ENCODE assay signal across 12 cellular contexts in the genomic region with DNA sequence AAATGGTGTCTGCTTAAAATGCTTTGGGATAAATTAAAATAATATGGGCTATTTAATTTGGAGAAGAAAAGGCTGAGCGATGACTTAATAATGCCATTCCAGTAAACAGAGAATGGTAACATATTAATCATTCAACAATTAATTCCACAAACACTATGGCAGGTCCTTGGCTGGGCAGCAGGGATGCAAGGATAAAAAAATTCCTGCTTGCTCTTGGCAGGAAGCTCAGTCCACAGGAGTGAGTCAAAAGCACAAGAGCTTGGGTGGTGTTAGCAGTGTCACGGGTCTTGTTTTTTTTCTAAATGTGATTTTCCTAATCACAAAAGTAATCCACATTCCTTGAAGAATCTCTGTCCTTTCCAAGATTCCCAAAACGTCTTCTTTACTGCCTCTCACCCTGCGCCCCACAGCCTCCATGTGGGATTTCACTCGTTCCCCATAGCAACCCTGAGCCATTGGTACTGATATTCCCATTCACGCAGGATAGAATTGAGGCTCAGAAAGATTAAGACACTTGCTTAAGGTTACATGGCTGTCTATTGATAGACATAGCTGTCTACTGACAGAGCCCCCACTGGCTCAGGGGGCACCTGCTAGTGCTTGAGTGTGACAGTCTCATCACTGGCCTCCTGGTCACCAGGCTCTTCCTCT.
DNase-seq lines count a peak whose midpoint lies in the region; ATAC-seq and TF ChIP-seq lines count a peak whose summit lies in the region.
"Had no signal": no experiment of that assay in that cellular context is flagged by ENCODE, and none has a peak within 500 bp of the region (broad histone marks: within the 10 kb centered on the region; RNA-seq: fewer than 3 reads in every experiment).

No MANE protein-coding gene starts in this region.

- H3K27me3 ChIP-seq in IMR-90 (ENCODE audit: control insufficient read depth, insufficient read depth, low read length) = no peaks in the 10 kb centered on the region
- H3K27me3 ChIP-seq in mesenchymal stem cell (ENCODE audit: control insufficient read depth in 1 of 2, insufficient read depth in 1 of 2, low read length in 2 of 2) = no peaks in the 10 kb centered on the region
- H3K27me3 ChIP-seq in uterus = no peaks in the 10 kb centered on the region

- peak overlapping the region in 1 of 2 experiments; percentile 3 for H2BK12ac ChIP-seq in mesenchymal stem cell (ENCODE audit: low read length in 2 of 2)

- peaks cover 17% of the 10 kb centered on the region for H3K4me1 ChIP-seq in IMR-90 (ENCODE audit: control insufficient read depth, insufficient read depth, low read length)
- peaks cover 14% of the 10 kb centered on the region for H3K4me1 ChIP-seq in mesenchymal stem cell (ENCODE audit: control insufficient read depth, insufficient read depth, low read depth, low read length)
- H3K4me1 ChIP-seq in uterus = peaks cover 3 to 12% of the 10 kb centered on the region in 2 donors

- H2BK120ac ChIP-seq in IMR-90 (ENCODE audit: low read depth, low read length) (peak overlapping the region; percentile 64), mesenchymal stem cell (ENCODE audit: low read depth, low read length) (no peak overlapping the region)

- peak overlapping the region; percentile 59 for H2AK9ac ChIP-seq in IMR-90 (replicated peaks; ENCODE audit: low read depth, low read length, poor library complexity)

- H4K8ac ChIP-seq in IMR-90 (ENCODE audit: low read depth in 2 of 2, low read length in 2 of 2) (peak overlapping the region; percentile 58 to 65; a peak in 2 of 4 replicates), mesenchymal stem cell (ENCODE audit: low read length) (no peak overlapping the region)

- H3K14ac ChIP-seq in IMR-90 (replicated peaks; ENCODE audit: low read depth, low read length) = peak overlapping the region; percentile 34; the same call in 1 of the 2 replicates
- H3K14ac ChIP-seq in mesenchymal stem cell (ENCODE audit: low read length in 2 of 2) = no peak overlapping the region

- H3K9me3 ChIP-seq in IMR-90 (ENCODE audit: control insufficient read depth, insufficient read depth, low read length) (no peaks in the 10 kb centered on the region), mesenchymal stem cell (ENCODE audit: control insufficient read depth, low read length) (no peaks in the 10 kb centered on the region), uterus (no peaks in the 10 kb centered on the region)

- in situ Hi-C loops in IMR-90 (cut with MboI; ENCODE audit: low sequenced_read_pairs) = no loop called here

- H2AFZ ChIP-seq in IMR-90 (replicated peaks; ENCODE audit: low read length, poor library complexity) (no peak overlapping the region), mesenchymal stem cell (ENCODE audit: low read depth, low read length) (no peak overlapping the region)

- H4K91ac ChIP-seq in IMR-90 (ENCODE audit: insufficient read depth, low read depth, low read length) (peak overlapping the region; percentile 48), mesenchymal stem cell (ENCODE audit: low read length) (no peak overlapping the region)

- H3K23ac ChIP-seq in IMR-90 (ENCODE audit: low read depth, low read length) (peak overlapping the region; percentile 39), mesenchymal stem cell (ENCODE audit: low read length in 2 of 2) (no peak overlapping the region)

- no peak overlapping the region for H3K4me2 ChIP-seq in IMR-90 (ENCODE audit: low read depth, low read length)
- H3K4me2 ChIP-seq in mesenchymal stem cell (ENCODE audit: low read length, poor library complexity, severe bottlenecking) = no peak overlapping the region

- peak overlapping the region; percentile 47; the same call in 2 of the 3 replicates for H2BK15ac ChIP-seq in IMR-90 (ENCODE audit: low read depth, low read length)
- H2BK15ac ChIP-seq in mesenchymal stem cell (ENCODE audit: low read depth, poor library complexity, severe bottlenecking) = no peak overlapping the region

- no CpG with 5 or more reads among the region's 6 CpGs for WGBS in IMR-90 (ENCODE audit: extremely low coverage in 2 of 2, insufficient read length in 1 of 2), 2 experiments
- WGBS in mesenchymal stem cell = 54% methylated on average over 5 of the region's 6 CpGs

- no TSS peak for BruUV-seq in IMR-90 (replicated peaks; lab: Mats Ljungman, UMichigan)

- H2BK20ac ChIP-seq in IMR-90 (ENCODE audit: low read depth, low read length) = peak overlapping the region; percentile 37

- CTCF ChIA-PET in IMR-90 (lab: Yijun Ruan, JAX) = no interaction called here

- no peak overlapping the region for H3K4me3 ChIP-seq in IMR-90 (ENCODE audit: insufficient read depth, low read depth, low read length)
- peak overlapping the region; percentile 21 for H3K4me3 ChIP-seq in epithelial cell of proximal tubule (ENCODE audit: low read depth, low read length)
- H3K4me3 ChIP-seq in mesenchymal stem cell (ENCODE audit: insufficient read depth in 1 of 2, low read depth in 1 of 2, low read length in 2 of 2) = no peak overlapping the region
- no peak overlapping the region for H3K4me3 ChIP-seq in uterus

- H3K27ac ChIP-seq in IMR-90 (ENCODE audit: insufficient read depth, low read length) = peak overlapping the region; percentile 76
- peak overlapping the region; percentile 43 for H3K27ac ChIP-seq in mesenchymal stem cell (ENCODE audit: low read length, poor library complexity, severe bottlenecking)
- H3K27ac ChIP-seq in uterus = peak overlapping the region; percentile 83 to 84
- H3K27ac ChIP-seq: HL-60 had no signal

- H2BK5ac ChIP-seq in IMR-90 (ENCODE audit: low read depth, low read length, poor library complexity, severe bottlenecking) = peak overlapping the region; percentile 15
- H2BK5ac ChIP-seq in mesenchymal stem cell (ENCODE audit: low read depth, low read length, poor library complexity, severe bottlenecking) = no peak overlapping the region

- H3K9ac ChIP-seq in IMR-90 (ENCODE audit: low read depth, low read length) (no peak overlapping the region), mesenchymal stem cell (ENCODE audit: low read length) (peak overlapping the region; percentile 76)

- H3K9me1 ChIP-seq in IMR-90 (ENCODE audit: insufficient read depth, low read length) = peaks cover 14% of the 10 kb centered on the region

- TF ChIP-seq POLR2A in IMR-90 (IDR thresholded peaks at IDR 0.05; ENCODE audit: low read depth, low read length) (no peak), uterus (IDR thresholded peaks at IDR 0.05) (no peak)

- dilution Hi-C loops in IMR-90 (cut with HindIII; ENCODE audit: low sequenced_read_pairs, unreplicated experiment) = no loop called here

- H3K36me3 ChIP-seq in IMR-90 (ENCODE audit: control insufficient read depth, insufficient read depth, low read length) (peaks cover 6% of the 10 kb centered on the region; the same call in 1 of the 2 replicates), mesenchymal stem cell (ENCODE audit: control insufficient read depth in 1 of 2, insufficient read depth in 2 of 2, low read depth in 1 of 2, low read length in 2 of 2) (peaks cover 10 to 24% of the 10 kb centered on the region in 2 experiments), uterus (no peaks in the 10 kb centered on the region)

- peak; percentile 95 for ATAC-seq in IMR-90 (ENCODE audit: low read depth)
- ATAC-seq: Panc1 had no signal

- POLR2A ChIA-PET in IMR-90 (lab: Charles Lee; ENCODE audit: unreplicated experiment) = no interaction called here

- peak overlapping the region; percentile 75 for H3K18ac ChIP-seq in IMR-90 (ENCODE audit: low read depth, low read length)
- peak overlapping the region; percentile 23 to 42 for H3K18ac ChIP-seq in mesenchymal stem cell (ENCODE audit: low read depth in 1 of 2, low read length in 2 of 2)

- H3K4ac ChIP-seq in IMR-90 (ENCODE audit: low read depth, low read length) = peak overlapping the region; percentile 69
- peak overlapping the region in 1 of 2 experiments; percentile 51 for H3K4ac ChIP-seq in mesenchymal stem cell (ENCODE audit: low read depth in 1 of 2, low read length in 2 of 2)

- TF ChIP-seq RAD21 in IMR-90 (IDR thresholded peaks at IDR 0.05; ENCODE audit: low read length) = no peak

- H2AK5ac ChIP-seq in IMR-90 (ENCODE audit: low read depth, low read length) (peak overlapping the region; percentile 55), mesenchymal stem cell (ENCODE audit: low read length, severe bottlenecking) (no peak overlapping the region)

- peaks cover 4% of the 10 kb centered on the region; the same call in 1 of the 2 replicates for H4K20me1 ChIP-seq in IMR-90 (ENCODE audit: insufficient read depth, low read length)

- H4K5ac ChIP-seq in IMR-90 (ENCODE audit: low read depth, low read length) = peak overlapping the region; percentile 50; the same call in 1 of the 2 replicates

- H3K79me1 ChIP-seq in IMR-90 (ENCODE audit: low read depth in 1 of 2, low read length in 2 of 2) (peaks cover 4 to 12% of the 10 kb centered on the region in 2 experiments; a peak in 3 of 4 replicates), mesenchymal stem cell (replicated peaks; ENCODE audit: low read length, poor library complexity, severe bottlenecking) (peaks cover 21% of the 10 kb centered on the region)

- TF ChIP-seq CTCF in IMR-90 (conservative IDR thresholded peaks at IDR 0.05; ENCODE audit: low read depth, low read length) (no peak), epithelial cell of proximal tubule (conservative IDR thresholded peaks at IDR 0.05; ENCODE audit: low read depth, low read length) (no peak), uterus (IDR thresholded peaks at IDR 0.05) (no peak)

- intact Hi-C loops in IMR-90 (cut with micrococcal nuclease) (no loop called here), uterus (cut with DNase I; ENCODE audit: low total_unique reads) (no loop called here)

- DNase-seq in IMR-90 (peak; percentile 87), epithelial cell of proximal tubule (ENCODE audit: low read depth) (peak; percentile 82), mesenchymal stem cell (peak; percentile 69), uterus (peak; percentile 68 to 77), Kasumi-1 (lab: John Stamatoyannopoulos, UW) (no peak), RPMI8226 (no peak), DMS79 (lab: John Stamatoyannopoulos, UW) (no peak)
- DNase-seq: activated CD4-positive, alpha-beta T cell treated with anti-CD3 and anti-CD28 coated beads, Interleukin-2, amount 50 U/mL, for 4 hours; NCI-H1930; nephron progenitor cell had no signal

- H3K56ac ChIP-seq in IMR-90 (ENCODE audit: extremely low read depth, insufficient read depth, low read length) = no peak overlapping the region

TF ChIP-seq in IMR-90, 13 proteins besides CTCF, POLR2A, EP300 and RAD21:
- TF ChIP-seq BHLHE40 (IDR thresholded peaks at IDR 0.05; ENCODE audit: low read depth, low read length) (peak; percentile 80), SMC3 (IDR thresholded peaks at IDR 0.05; ENCODE audit: low read depth, low read length) (no peak)

Comparison
In these comparisons a context has a peak if more than half of its experiments do, and no peak if none do; other contexts are left out.
1. DNase-seq: peak in IMR-90 (single experiment), epithelial cell of proximal tubule (single experiment), mesenchymal stem cell (single experiment) and uterus (2 of 2); none in Kasumi-1 (0 of 2), RPMI8226 (single experiment) and DMS79 (single experiment).
2. Peak in every context shown above with its lines, with median percentiles within 50 percentile points of each other: H3K27ac ChIP-seq.